In the genomic region with DNA sequence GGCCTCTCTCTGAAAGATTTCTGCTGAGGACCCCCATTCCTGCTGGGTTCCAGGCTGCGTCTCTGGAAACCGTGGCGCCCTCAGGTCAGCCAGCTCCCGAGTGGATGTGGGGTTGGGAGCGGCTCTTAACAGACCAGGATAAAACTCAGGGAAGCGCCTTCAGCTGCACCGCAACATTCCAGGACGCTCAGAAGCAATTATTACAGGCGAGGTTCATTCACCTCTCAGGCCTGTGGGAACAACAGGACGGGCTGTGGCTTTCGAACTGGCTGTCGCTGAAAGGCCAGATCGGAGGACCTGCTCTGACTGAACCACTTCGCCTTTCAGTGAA, we compare ENCODE assay signal across 1 cellular context.
TF ChIP-seq lines count a peak whose summit lies in the region.

No MANE protein-coding gene starts in this region.

TF ChIP-seq in SK-N-SH, 30 proteins besides CTCF, POLR2A, EP300 and RAD21 (continued from another document):
- TF ChIP-seq REST (IDR thresholded peaks at IDR 0.05; ENCODE audit: low read depth, low read length) = no peak
- no peak for TF ChIP-seq YY1 (IDR thresholded peaks at IDR 0.05; ENCODE audit: low read depth)
- no peak for TF ChIP-seq EZH2phosphoT487 (IDR thresholded peaks at IDR 0.05; ENCODE audit: borderline replicate concordance, low read depth)
- TF ChIP-seq FOXM1 (IDR thresholded peaks at IDR 0.05; ENCODE audit: low read depth) = no peak
- TF ChIP-seq FOXJ3 (CRISPR knock-in tag; IDR thresholded peaks at IDR 0.05) = no peak
- TF ChIP-seq RCOR1 (IDR thresholded peaks at IDR 0.05; ENCODE audit: low read length) = no peak
- TF ChIP-seq, protein P1, sequence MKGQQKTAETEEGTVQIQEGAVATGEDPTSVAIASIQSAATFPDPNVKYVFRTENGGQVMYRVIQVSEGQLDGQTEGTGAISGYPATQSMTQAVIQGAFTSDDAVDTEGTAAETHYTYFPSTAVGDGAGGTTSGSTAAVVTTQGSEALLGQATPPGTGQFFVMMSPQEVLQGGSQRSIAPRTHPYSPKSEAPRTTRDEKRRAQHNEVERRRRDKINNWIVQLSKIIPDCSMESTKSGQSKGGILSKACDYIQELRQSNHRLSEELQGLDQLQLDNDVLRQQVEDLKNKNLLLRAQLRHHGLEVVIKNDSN (IDR thresholded peaks at IDR 0.05; ENCODE audit: borderline replicate concordance, low read depth) = no peak
- no peak for TF ChIP-seq PBX3 (IDR thresholded peaks at IDR 0.05)
